ENCODE assay signal across 22 cellular contexts in genomic region chr7:109696723-109697122, GRCh38.
"Had no signal": no experiment of that assay in that cellular context is flagged by ENCODE, and none has a peak within 500 bp of the region (broad histone marks: within the 10 kb centered on the region; RNA-seq: fewer than 3 reads in every experiment).

No MANE protein-coding gene starts in this region.

- H3K9me3 ChIP-seq: ovary, right atrium auricular region, right lobe of liver, testis, upper lobe of right lung had no signal

- H3K4me2 ChIP-seq: smooth muscle cell had no signal

- ATAC-seq: mucosa of descending colon; naive thymus-derived CD4-positive, alpha-beta T cell; natural killer cell treated with Interleukin-12 subunit alpha and Interleukin-12 subunit beta and Interleukin-15 and Interleukin-18, amount 100 ng/mL, for 72 hours; right lobe of liver; stimulated activated memory B cell treated with anti-CD40 and anti-IgM and Interleukin-4, amounts not matched to agents 10 μg/mL and 1 μg/mL and 100 μg/mL, for 72 hours; stimulated activated naive CD8-positive, alpha-beta T cell treated with anti-CD3 and anti-CD28 coated beads, Interleukin-15, Interleukin-2, amounts not matched to agents 100 U/mL and 50 U/mL, for 24 hours; upper lobe of right lung had no signal

- H3K36me3 ChIP-seq: left ventricle myocardium inferior, ovary, right atrium auricular region, right lobe of liver, stomach, tibial artery, upper lobe of right lung had no signal

- H3K27ac ChIP-seq: left ventricle myocardium inferior, ovary, right atrium auricular region, right lobe of liver, stomach, testis, tibial artery, upper lobe of right lung had no signal

- H3K4me3 ChIP-seq: left ventricle myocardium inferior, lung, mucosa of descending colon, ovary, right atrium auricular region, right lobe of liver, smooth muscle cell, stomach, testis, tibial artery, upper lobe of right lung had no signal

- H3K27me3 ChIP-seq: ovary, right atrium auricular region, right lobe of liver, stomach, testis, tibial artery, upper lobe of right lung had no signal

- H3K4me1 ChIP-seq: left ventricle myocardium inferior, right atrium auricular region, right lobe of liver, stomach, testis, tibial artery, upper lobe of right lung had no signal

- DNase-seq: islet precursor cell; left ventricle myocardium inferior; midbrain; mucosa of descending colon; naive thymus-derived CD4-positive, alpha-beta T cell; ovary; right lobe of liver; stimulated activated CD4-positive, alpha-beta T cell treated with anti-CD3 and anti-CD28 coated beads, Interleukin-1b, Interleukin-23, amount 100 ng/mL, for 48 hours; stimulated activated CD4-positive, alpha-beta T cell treated with anti-CD3 and anti-CD28 coated beads, Interleukin-2, amount 100 ng/mL, for 48 hours; stimulated activated CD4-positive, alpha-beta T cell treated with anti-CD3 and anti-CD28 coated beads, Interleukin-4, amount 100 ng/mL, for 4 hours; stimulated activated CD8-positive, alpha-beta memory T cell treated with anti-CD3 and anti-CD28 coated beads, Interleukin-4, amount 100 ng/mL, for 48 hours; stimulated activated naive CD8-positive, alpha-beta T cell treated with anti-CD3 and anti-CD28 coated beads, Interleukin-15, Interleukin-2, amounts not matched to agents 100 U/mL and 50 U/mL, for 24 hours; stomach; testis; tibial artery; trophoblast cell; upper lobe of right lung had no signal
